Comparison of ENCODE assay signal across 1 cellular context in the genomic region with DNA sequence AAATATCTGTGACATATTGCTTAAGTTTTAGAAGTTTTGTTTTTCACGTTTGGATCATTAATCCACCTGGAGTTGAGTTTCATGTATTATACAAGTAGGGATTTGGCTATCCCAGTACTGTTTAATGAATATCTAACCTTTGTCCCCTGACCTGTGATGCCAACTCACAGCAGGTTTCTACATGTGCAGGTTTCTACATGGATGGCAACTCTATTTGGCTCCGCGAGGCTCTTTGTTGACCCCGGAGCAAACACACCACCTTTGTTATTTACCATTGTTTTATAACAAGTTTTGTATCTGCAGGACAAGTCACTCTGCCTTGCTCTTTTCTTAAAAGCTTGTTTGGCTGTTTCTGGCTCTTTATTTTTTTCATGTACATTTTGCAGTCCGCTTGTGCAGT.
TF ChIP-seq lines count a peak whose summit lies in the region.

No MANE protein-coding gene starts in this region.

TF ChIP-seq in HepG2, 621 proteins besides CTCF, POLR2A, EP300 and RAD21:
- TF ChIP-seq SOX13 (IDR thresholded peaks at IDR 0.05) (no peak), SOX13 (CRISPR knock-in tag; conservative IDR thresholded peaks at IDR 0.05 in 1 of 2, IDR thresholded peaks at IDR 0.05 in 1 of 2) (no peak; a peak in 1 of 4 replicates), FOXP1 (IDR thresholded peaks at IDR 0.05) (no peak), FOXP1 (CRISPR knock-in tag; IDR thresholded peaks at IDR 0.05) (0 out of 2 replicates have a peak, but pooled peaks have one; percentile 25)
